ENCODE assay signal across 9 cellular contexts in genomic region chr4:163493643-163494359, GRCh38. TPM values are rescaled to one million over a fixed set of nuclear protein-coding genes. Genes with fewer than 3 reads are reported as not detected.
A peak's percentile ranks its signal among the peaks of the same experiment; 100 is the strongest.
DNase-seq lines count a peak whose midpoint lies in the region; ATAC-seq, FAIRE-seq and TF ChIP-seq lines count a peak whose summit lies in the region.
"Had no signal": no experiment of that assay in that cellular context is flagged by ENCODE, and none has a peak within 500 bp of the region (broad histone marks: within the 10 kb centered on the region; RNA-seq: fewer than 3 reads in every experiment).

No MANE protein-coding gene starts in this region.

- H3K4me1 ChIP-seq in K562 (replicated peaks in 1 of 2; ENCODE audit: control insufficient read depth in 2 of 2, insufficient read depth in 2 of 2, low read length in 2 of 2) (peaks cover 0 to 16% of the 10 kb centered on the region in 2 experiments; a peak in 2 of 5 replicates), liver (ENCODE audit: control insufficient read depth in 4 of 4, insufficient read depth in 4 of 4, low read length in 3 of 4) (peaks cover 0 to 6% (median 3%) of the 10 kb centered on the region in 4 donors), thyroid gland (peaks cover 6 to 8% of the 10 kb centered on the region in 2 donors)

- H3K4me3 ChIP-seq in AG10803 (ENCODE audit: low read length), result peak overlapping the region; percentile 93
- peak overlapping the region; percentile 97 for H3K4me3 ChIP-seq in K562
- H3K4me3 ChIP-seq in liver (ENCODE audit: low read depth in 1 of 3, low read length in 3 of 3), result peak overlapping the region; percentile 68 to 99 (median 96)
- H3K4me3 ChIP-seq in thyroid gland (replicated peaks in 1 of 3), result peak overlapping the region; percentile 70 to 98 (median 87)

- peaks cover 49% of the 10 kb centered on the region for H3K79me2 ChIP-seq in K562 (ENCODE audit: control insufficient read depth, insufficient read depth, low read length)

- no peaks in the 10 kb centered on the region for H3K27me3 ChIP-seq in K562 (ENCODE audit: control insufficient read depth in 2 of 2, insufficient read depth in 2 of 2, low read length in 2 of 2)
- H3K27me3 ChIP-seq in liver (ENCODE audit: control insufficient read depth in 4 of 4, insufficient read depth in 4 of 4, low read length in 3 of 4), result no peaks in the 10 kb centered on the region
- H3K27me3 ChIP-seq in thyroid gland, result no peaks in the 10 kb centered on the region

- intact Hi-C loops in K562 (cut with micrococcal nuclease) (loop anchor here (10.0 kb wide), 2 partner anchors 299 to 329 kb away; partner anchors contain the start of gene NAF1), thyroid gland (cut with DNase I) (no loop called here)

- DNase-seq in AG10803 (ENCODE audit: low read depth), result no peak
- DNase-seq in MV-4-11 (lab: John Stamatoyannopoulos, UW), result peak; percentile 83
- peak in 2 of 4 experiments; percentile 14 to 41 for DNase-seq in K562 (ENCODE audit: extremely low read depth in 1 of 4, low spot score in 3 of 4)
- DNase-seq in thyroid gland, result peak in 1 of 2 donors; percentile 6
- no peak for DNase-seq in inferior parietal cortex (ENCODE audit: extremely low spot score)

- H4K20me1 ChIP-seq in K562 (replicated peaks; ENCODE audit: control insufficient read depth, insufficient read depth, low read length), result no peaks in the 10 kb centered on the region

- peak overlapping the region; percentile 99 for H3K27ac ChIP-seq in K562 (ENCODE audit: extremely low read depth, low read depth, low read length)
- H3K27ac ChIP-seq in liver (ENCODE audit: low read depth in 1 of 2, low read length in 2 of 2), result peak overlapping the region; percentile 91 to 94
- peak overlapping the region; percentile 73 to 90 (median 80) for H3K27ac ChIP-seq in thyroid gland

- POLR2A ChIA-PET in K562 (lab: Yijun Ruan, JAX), result interaction anchor here (0.6 to 2.1 kb wide), 20 partner anchors 8 to 1976 kb away, joined by 3 to 17 read pairs (median 4); no protein-coding TSS in a partner anchor

- WGBS in K562 (ENCODE audit: insufficient coverage, low coverage, missing lambda C conversion rate), result 0% methylated on average over 13 of the region's 28 CpGs
- WGBS in liver, result 51% methylated on average over 28 of the region's 28 CpGs
- 52 to 54% methylated on average over 28 of the region's 28 CpGs for WGBS in thyroid gland, 2 donors

- H3K4me2 ChIP-seq in K562 (ENCODE audit: insufficient read depth, low read length), result peak overlapping the region; percentile 99

- CTCF ChIA-PET in K562 (lab: Yijun Ruan, JAX; ENCODE audit: low intra/inter-chr PET ratio), result no interaction called here

- no peak for TF ChIP-seq CTCF in AG10803 (conservative IDR thresholded peaks at IDR 0.05; ENCODE audit: low read length)
- no peak for TF ChIP-seq CTCF in K562 (IDR thresholded peaks at IDR 0.05 in 2 of 3, conservative IDR thresholded peaks at IDR 0.05 in 1 of 3; ENCODE audit: insufficient read depth in 2 of 3, low read depth in 1 of 3, low read length in 3 of 3)
- TF ChIP-seq CTCF in liver (IDR thresholded peaks at IDR 0.05; ENCODE audit: low read depth, low read length, missing input control), result no peak
- TF ChIP-seq CTCF in thyroid gland (IDR thresholded peaks at IDR 0.05), result no peak

- peak; percentile 26 for ATAC-seq in GM21528 (IDR thresholded peaks at IDR 0.05; ENCODE audit: low FRiP score, unreplicated experiment)
- no peak for ATAC-seq in K562
- ATAC-seq in HG03457 (IDR thresholded peaks at IDR 0.05; ENCODE audit: unreplicated experiment), result no peak

- no peak for TF ChIP-seq EP300 in K562 (IDR thresholded peaks at IDR 0.05; ENCODE audit: low read length)

- in situ Hi-C loops in K562 (cut with MboI), result no loop called here

- H3K36me3 ChIP-seq in K562 (ENCODE audit: control insufficient read depth, insufficient read depth, low read length) (peaks cover 17% of the 10 kb centered on the region), liver (ENCODE audit: control insufficient read depth in 4 of 4, insufficient read depth in 3 of 4, low read depth in 1 of 4, low read length in 3 of 4) (no peaks in the 10 kb centered on the region), thyroid gland (no peaks in the 10 kb centered on the region)

- no TSS peak for BruUV-seq in K562 (replicated peaks; lab: Mats Ljungman, UMichigan)

- H3K9ac ChIP-seq in K562 (ENCODE audit: insufficient read depth in 1 of 2, low read depth in 2 of 2, low read length in 2 of 2) (peak overlapping the region; percentile 97 to 99), liver (ENCODE audit: low read depth in 1 of 2, low read length in 2 of 2) (peak overlapping the region; percentile 18 to 40)

- TF ChIP-seq POLR2A in K562 (conservative IDR thresholded peaks at IDR 0.05), result no peak
- TF ChIP-seq POLR2A in thyroid gland (IDR thresholded peaks at IDR 0.05), result no peak

- H3K9me3 ChIP-seq in K562 (replicated peaks; ENCODE audit: control insufficient read depth, insufficient read depth, low read depth, low read length) (no peaks in the 10 kb centered on the region), liver (ENCODE audit: control insufficient read depth in 4 of 4, low read length in 3 of 4) (no peaks in the 10 kb centered on the region), thyroid gland (no peaks in the 10 kb centered on the region)

- peak overlapping the region; percentile 85 for H2AFZ ChIP-seq in K562 (ENCODE audit: low read depth, low read length)

- H3K9me1 ChIP-seq in K562 (ENCODE audit: control insufficient read depth, insufficient read depth, low read length), result no peaks in the 10 kb centered on the region

- no peak for FAIRE-seq in K562 (lab: Jason Lieb, UNC)
- FAIRE-seq: islet of Langerhans had no signal

- TF ChIP-seq RAD21 in K562 (CRISPR knock-in tag; conservative IDR thresholded peaks at IDR 0.05 in 1 of 2, IDR thresholded peaks at IDR 0.05 in 1 of 2) (no peak), liver (IDR thresholded peaks at IDR 0.05) (no peak)

TF ChIP-seq in K562, 482 proteins besides CTCF, POLR2A, EP300 and RAD21 (continues in another document):
- TF ChIP-seq SPI1 (IDR thresholded peaks at IDR 0.05; ENCODE audit: borderline replicate concordance, low read depth, low read length) (peak; percentile 95), FOXJ2 (tag; IDR thresholded peaks at IDR 0.05) (0 out of 2 replicates have a peak, but pooled peaks have one; percentile 13), ZFX (CRISPR knock-in tag; IDR thresholded peaks at IDR 0.05) (peak; percentile 43; the same call in 1 of the 2 replicates), ASH1L (IDR thresholded peaks at IDR 0.05; ENCODE audit: borderline replicate concordance, low read depth, partially characterized antibody) (peak; percentile 28), ZNF121 (CRISPR knock-in tag; conservative IDR thresholded peaks at IDR 0.05) (no peak)

TF ChIP-seq in liver, 16 proteins besides CTCF, POLR2A, EP300 and RAD21 (continues in another document):
- TF ChIP-seq FOXA2 (IDR thresholded peaks at IDR 0.05) (no peak), FOXA1 (IDR thresholded peaks at IDR 0.05) (no peak), GABPA (IDR thresholded peaks at IDR 0.05 in 1 of 2, conservative IDR thresholded peaks at IDR 0.05 in 1 of 2) (no peak), JUND (IDR thresholded peaks at IDR 0.05) (no peak), HNF4A (conservative IDR thresholded peaks at IDR 0.05) (no peak)

RNA-seq across cellular contexts. Expression of gene TMA16, which starts 0.7 kb away (rescaled TPM):
- 39.6 and 129 TPM in 2 replicates for total RNA-seq in K562 (2011; cell fraction: chromatin; rRNA removed; ENCODE audit: low replicate concordance)
- 14.8 and 26.8 TPM in 2 replicates for total RNA-seq in K562 (2011; cell fraction: nucleolus; rRNA removed)
- 70.2 and 142 TPM in 2 replicates for total RNA-seq in K562 (2011; cell fraction: nucleoplasm; rRNA removed)
- 54.5 and 70.0 TPM in 2 replicates for total RNA-seq in K562 (2014; rRNA removed)
- total RNA-seq in K562 (2014; rRNA removed; fragmentation: Illumina TruSeq; extraction: Trizol), result 58.4 and 72.4 TPM in 2 replicates
- total RNA-seq in K562 (2015; rRNA removed; fragmentation: Illumina TruSeq; extraction: Trizol), result 59.1 and 66.6 TPM in 2 replicates
- total RNA-seq in K562 (2021), result 47.7 and 49.5 TPM in 2 replicates
- 23.2 and 27.7 TPM in 2 replicates for polyA plus RNA-seq in K562 (2011; rRNA removed)
- polyA plus RNA-seq in K562 (2011; cell fraction: cytosol; rRNA removed), result 1.7 and 7.0 TPM in 2 replicates
- 27.4 and 36.3 TPM in 2 replicates for polyA plus RNA-seq in K562 (2011; cell fraction: nucleus; rRNA removed)
- 30.3 and 57.5 TPM in 2 replicates for polyA plus RNA-seq in K562 (2012)
- polyA plus RNA-seq in K562 (2014; fragmentation: Illumina TruSeq; extraction: Trizol), result 73.5 and 74.2 TPM in 2 replicates
- polyA plus RNA-seq in K562 (2014; fragmentation: Nextera tagmentation; extraction: Ambion mirVana), result 10 to 100 TPM; 51.4 to 67.2 TPM
- 47.0 and 74.8 TPM in 2 replicates for polyA plus RNA-seq in K562 (2014; rRNA removed)
- polyA minus RNA-seq in K562 (2011; rRNA and poly(A)+ RNA removed), result 44.6 and 50.7 TPM in 2 replicates
- 17.9 and 21.2 TPM in 2 replicates for polyA minus RNA-seq in K562 (2011; cell fraction: cytosol; rRNA and poly(A)+ RNA removed)
- polyA minus RNA-seq in K562 (2011; cell fraction: nucleus; rRNA and poly(A)+ RNA removed), result 68.8 and 111 TPM in 2 replicates
- total RNA-seq in liver, result 10 to 100 TPM in 1 of 2 donors, 1 to 10 TPM in 1; 7.5 to 11.1 TPM
- 10 to 100 TPM in 1 of 2 donors, 1 to 10 TPM in 1; 8.4 to 10.7 TPM for polyA plus RNA-seq in liver
- 10 to 100 TPM; 19.5 to 24.8 (median 23.4) TPM for total RNA-seq in thyroid gland

RNA-seq across cellular contexts. Expression of gene TKTL2, which starts 20.2 kb away (rescaled TPM):
- not detected in 2 replicates for total RNA-seq in K562 (2011; cell fraction: chromatin; rRNA removed; ENCODE audit: low replicate concordance)
- not detected in 2 replicates for total RNA-seq in K562 (2011; cell fraction: nucleolus; rRNA removed)
- not detected in 2 replicates for total RNA-seq in K562 (2011; cell fraction: nucleoplasm; rRNA removed)
- 0.09 and 0.12 TPM in 2 replicates for total RNA-seq in K562 (2014; rRNA removed)
- total RNA-seq in K562 (2014; rRNA removed; fragmentation: Illumina TruSeq; extraction: Trizol), result 0.07 and 0.10 TPM in 2 replicates
- total RNA-seq in K562 (2015; rRNA removed; fragmentation: Illumina TruSeq; extraction: Trizol), result 0.04 TPM in 1 of 2 replicates, not detected in the other
- 0.07 and 0.09 TPM in 2 replicates for total RNA-seq in K562 (2021)
- 0.03 TPM in 1 of 2 replicates, not detected in the other for polyA plus RNA-seq in K562 (2011; rRNA removed)
- not detected in 2 replicates for polyA plus RNA-seq in K562 (2011; cell fraction: cytosol; rRNA removed)
- polyA plus RNA-seq in K562 (2011; cell fraction: nucleus; rRNA removed), result 0.04 TPM in 1 of 2 replicates, not detected in the other
- polyA plus RNA-seq in K562 (2012), result 0.04 and 0.15 TPM in 2 replicates
- polyA plus RNA-seq in K562 (2014; fragmentation: Illumina TruSeq; extraction: Trizol), result 0.04 TPM in 1 of 2 replicates, not detected in the other
- polyA plus RNA-seq in K562 (2014; fragmentation: Nextera tagmentation; extraction: Ambion mirVana), result under 1 TPM; 0.10 to 0.31 TPM
- 0.23 TPM in 1 of 2 replicates, not detected in the other for polyA plus RNA-seq in K562 (2014; rRNA removed)
- polyA minus RNA-seq in K562 (2011; rRNA and poly(A)+ RNA removed), result not detected in 2 replicates
- polyA minus RNA-seq in K562 (2011; cell fraction: cytosol; rRNA and poly(A)+ RNA removed), result not detected in 2 replicates
- polyA minus RNA-seq in K562 (2011; cell fraction: nucleus; rRNA and poly(A)+ RNA removed), result not detected in 2 replicates
- not detected for total RNA-seq in liver
- not detected for polyA plus RNA-seq in liver
- under 1 TPM in 1 of 4 donors, not detected in 3; 0.13 TPM for total RNA-seq in thyroid gland
